ENCODE assay signal across 8 cellular contexts in genomic region chr15:56731571-56731970, GRCh38. TPM values are rescaled to one million over a fixed set of nuclear protein-coding genes. Genes with fewer than 3 reads are reported as not detected.
DNase-seq lines count a peak whose midpoint lies in the region; ATAC-seq and TF ChIP-seq lines count a peak whose summit lies in the region.
"Had no signal": no experiment of that assay in that cellular context is flagged by ENCODE, and none has a peak within 500 bp of the region (broad histone marks: within the 10 kb centered on the region; RNA-seq: fewer than 3 reads in every experiment).

No MANE protein-coding gene starts in this region.

- no peaks in the 10 kb centered on the region for H4K20me1 ChIP-seq in GM23338 (replicated peaks; ENCODE audit: insufficient read depth)

- H2AFZ ChIP-seq in GM23338, result no peak overlapping the region

- no peak overlapping the region for H3K27ac Mint-ChIP-seq in GM23338
- H3K27ac Mint-ChIP-seq in activated CD4-positive, alpha-beta memory T cell treated with anti-CD3 and anti-CD28 coated beads, Interleukin-2, amount 10 ng/mL, durations not matched to agents 7 days and 5 days, result no peak overlapping the region
- H3K27ac Mint-ChIP-seq in glutamatergic neuron (ENCODE audit: unreplicated experiment), result peak overlapping the region; percentile 94
- no peak overlapping the region for H3K27ac Mint-ChIP-seq in stimulated activated naive CD8-positive, alpha-beta T cell treated with anti-CD3 and anti-CD28 coated beads, Interleukin-15, amount 100 ng/mL, for 72 hours

- TF ChIP-seq CTCF in GM23338 (conservative IDR thresholded peaks at IDR 0.05; ENCODE audit: low read depth in 2 of 2) (no peak), glutamatergic neuron (IDR thresholded peaks at IDR 0.05; ENCODE audit: partially characterized antibody, unreplicated experiment) (no peak)

- H3K9me3 Mint-ChIP-seq in GM23338 (peaks cover 19% of the 10 kb centered on the region), glutamatergic neuron (ENCODE audit: unreplicated experiment) (peaks cover 8% of the 10 kb centered on the region)
- no peaks in the 10 kb centered on the region for H3K9me3 Mint-ChIP-seq in activated CD4-positive, alpha-beta memory T cell treated with anti-CD3 and anti-CD28 coated beads, Interleukin-2, amount 10 ng/mL, durations not matched to agents 7 days and 5 days
- H3K9me3 Mint-ChIP-seq in stimulated activated naive CD8-positive, alpha-beta T cell treated with anti-CD3 and anti-CD28 coated beads, Interleukin-15, amount 100 ng/mL, for 72 hours, result peaks cover 0 to 13% of the 10 kb centered on the region in 2 donors

- no peak for DNase-seq in GM23338 (ENCODE audit: low spot score)
- DNase-seq in activated CD4-positive, alpha-beta memory T cell treated with anti-CD3 and anti-CD28 coated beads, Interleukin-2, amount 10 ng/mL, durations not matched to agents 7 days and 5 days, result no peak
- no peak for DNase-seq in glutamatergic neuron
- DNase-seq in stimulated activated naive CD8-positive, alpha-beta T cell treated with anti-CD3 and anti-CD28 coated beads, Interleukin-15, amount 100 ng/mL, for 72 hours, result no peak
- DNase-seq in NCI-H1092 treated with DMSO at 0.1 percent for 48 hours (lab: John Stamatoyannopoulos, UW), result no peak
- DNase-seq in NCI-H510A (lab: John Stamatoyannopoulos, UW), result no peak
- DNase-seq: NCI-H446 treated with DMSO at 0.1 percent for 48 hours had no signal

- POLR2A ChIA-PET in activated CD4-positive, alpha-beta memory T cell treated with anti-CD3 and anti-CD28 coated beads, Interleukin-2, amount 10 ng/mL, durations not matched to agents 7 days and 5 days (lab: Charles Lee), result interaction anchor here (1.0 kb wide), 1 partner anchor 156 kb away, joined by 4 read pairs; no protein-coding TSS in a partner anchor

- peaks cover 10% of the 10 kb centered on the region; the same call in 1 of the 2 replicates for H3K27me3 ChIP-seq in GM23338 (ENCODE audit: insufficient read depth)

- ATAC-seq in GM23338 (no peak), GM21360 (IDR thresholded peaks at IDR 0.05; ENCODE audit: unreplicated experiment) (no peak)
- no peak for ATAC-seq in stimulated activated naive CD8-positive, alpha-beta T cell treated with anti-CD3 and anti-CD28 coated beads, Interleukin-15, amount 100 ng/mL, for 72 hours

- H3K36me3 ChIP-seq in GM23338 (ENCODE audit: insufficient read depth), result 0 out of 2 replicates have a peak, but pooled peaks cover 3% of the 10 kb centered on the region

- 0 out of 2 replicates have a peak, but pooled peaks cover 3% of the 10 kb centered on the region for H3F3A ChIP-seq in GM23338 (replicated peaks; ENCODE audit: low read depth)

- H3K4me3 Mint-ChIP-seq in GM23338 (peak overlapping the region; percentile 92; the same call in 2 of the 3 replicates), glutamatergic neuron (ENCODE audit: unreplicated experiment) (peak overlapping the region; percentile 94)
- H3K4me3 Mint-ChIP-seq in activated CD4-positive, alpha-beta memory T cell treated with anti-CD3 and anti-CD28 coated beads, Interleukin-2, amount 10 ng/mL, durations not matched to agents 7 days and 5 days, result peak overlapping the region; percentile 94
- peak overlapping the region; percentile 81 to 86 for H3K4me3 Mint-ChIP-seq in stimulated activated naive CD8-positive, alpha-beta T cell treated with anti-CD3 and anti-CD28 coated beads, Interleukin-15, amount 100 ng/mL, for 72 hours

- no peak overlapping the region for H3K27ac ChIP-seq in GM23338 (ENCODE audit: low read depth)

- H3K36me3 Mint-ChIP-seq in GM23338 (ENCODE audit: low read depth) (peaks cover 37% of the 10 kb centered on the region), glutamatergic neuron (ENCODE audit: unreplicated experiment) (no peaks in the 10 kb centered on the region)
- H3K36me3 Mint-ChIP-seq in activated CD4-positive, alpha-beta memory T cell treated with anti-CD3 and anti-CD28 coated beads, Interleukin-2, amount 10 ng/mL, durations not matched to agents 7 days and 5 days (ENCODE audit: low read depth), result peaks cover 34% of the 10 kb centered on the region

- peaks cover 23% of the 10 kb centered on the region for H3K4me1 ChIP-seq in GM23338 (ENCODE audit: insufficient read depth)

- peaks cover 58% of the 10 kb centered on the region for H3K79me2 ChIP-seq in GM23338 (replicated peaks; ENCODE audit: insufficient read depth)

- H3K9me2 ChIP-seq in GM23338 (ENCODE audit: insufficient read depth), result peaks cover 5% of the 10 kb centered on the region; the same call in 1 of the 2 replicates

- CTCF ChIA-PET in activated CD4-positive, alpha-beta memory T cell treated with anti-CD3 and anti-CD28 coated beads, Interleukin-2, amount 10 ng/mL, durations not matched to agents 7 days and 5 days (lab: Charles Lee), result no interaction called here

- peak overlapping the region; percentile 87 for H3K4me2 ChIP-seq in GM23338

- peak overlapping the region; percentile 71; the same call in 1 of the 2 replicates for H3K4me3 ChIP-seq in GM23338

- H3K27me3 Mint-ChIP-seq in GM23338 (ENCODE audit: insufficient read depth, low read depth, poor library complexity), result peaks cover 11% of the 10 kb centered on the region
- H3K27me3 Mint-ChIP-seq in activated CD4-positive, alpha-beta memory T cell treated with anti-CD3 and anti-CD28 coated beads, Interleukin-2, amount 10 ng/mL, durations not matched to agents 7 days and 5 days, result peaks cover 3% of the 10 kb centered on the region
- H3K27me3 Mint-ChIP-seq in glutamatergic neuron (ENCODE audit: unreplicated experiment), result peaks cover 5% of the 10 kb centered on the region
- no peaks in the 10 kb centered on the region for H3K27me3 Mint-ChIP-seq in stimulated activated naive CD8-positive, alpha-beta T cell treated with anti-CD3 and anti-CD28 coated beads, Interleukin-15, amount 100 ng/mL, for 72 hours

- H3K4me1 Mint-ChIP-seq in GM23338 (peaks cover 24% of the 10 kb centered on the region), glutamatergic neuron (ENCODE audit: low read depth, unreplicated experiment) (no peaks in the 10 kb centered on the region)
- H3K4me1 Mint-ChIP-seq in activated CD4-positive, alpha-beta memory T cell treated with anti-CD3 and anti-CD28 coated beads, Interleukin-2, amount 10 ng/mL, durations not matched to agents 7 days and 5 days, result peaks cover 35% of the 10 kb centered on the region
- peaks cover 31% of the 10 kb centered on the region for H3K4me1 Mint-ChIP-seq in stimulated activated naive CD8-positive, alpha-beta T cell treated with anti-CD3 and anti-CD28 coated beads, Interleukin-15, amount 100 ng/mL, for 72 hours

TF ChIP-seq in GM23338, 12 proteins besides CTCF, POLR2A, EP300 and RAD21 (continues in another document):
- no peak for TF ChIP-seq ZNF114 (CRISPR knock-in tag; IDR thresholded peaks at IDR 0.05)
- no peak for TF ChIP-seq ZNF331 (CRISPR knock-in tag; IDR thresholded peaks at IDR 0.05; ENCODE audit: low read depth)
- no peak for TF ChIP-seq JUNB (IDR thresholded peaks at IDR 0.05; ENCODE audit: unreplicated experiment)
- no peak for TF ChIP-seq POLR2AphosphoS5 (IDR thresholded peaks at IDR 0.05; ENCODE audit: low read depth)

RNA-seq across cellular contexts. Expression of gene ZNF280D, which starts 1.7 kb away (rescaled TPM):
- 32.5 and 34.1 TPM in 2 replicates for total RNA-seq in GM23338 (2014; rRNA removed; shearing (Covaris generic))
- 23.3 and 27.5 TPM in 2 replicates for polyA plus RNA-seq in GM23338 (2016; fragmentation: Nextera tagmentation; extraction: Ambion mirVana)
- total RNA-seq in activated CD4-positive, alpha-beta memory T cell treated with anti-CD3 and anti-CD28 coated beads, Interleukin-2, amount 10 ng/mL, durations not matched to agents 7 days and 5 days, result 10 to 100 TPM; 23.4 to 24.4 TPM
- 35.9 TPM for total RNA-seq in glutamatergic neuron (ENCODE audit: unreplicated experiment)
